9 cellular contexts compared by ENCODE assay signal in genomic region chr5:31664566-31664965, GRCh38. TPM values are rescaled to one million over a fixed set of nuclear protein-coding genes. Genes with fewer than 3 reads are reported as not detected.
DNase-seq lines count a peak whose midpoint lies in the region; ATAC-seq and TF ChIP-seq lines count a peak whose summit lies in the region.
"Had no signal": no experiment of that assay in that cellular context is flagged by ENCODE, and none has a peak within 500 bp of the region (broad histone marks: within the 10 kb centered on the region; RNA-seq: fewer than 3 reads in every experiment).

No MANE protein-coding gene starts in this region.

- H4K20me1 ChIP-seq in H9 (ENCODE audit: control insufficient read depth, insufficient read depth, insufficient read length) = no peaks in the 10 kb centered on the region

- DNase-seq in EL = peak; percentile 30
- DNase-seq in H9 = peak; percentile 88
- no peak for DNase-seq in RWPE2 (ENCODE audit: low spot score)
- DNase-seq in iris pigment epithelial cell (ENCODE audit: low read depth) = peak; percentile 6
- no peak for DNase-seq in activated naive CD4-positive, alpha-beta T cell (lab: John Stamatoyannopoulos, UW)
- DNase-seq in prostate gland (ENCODE audit: low spot score) = no peak
- no peak for DNase-seq in hippocampal formation (lab: John Stamatoyannopoulos, UW)
- DNase-seq: mucosa of descending colon had no signal

- H3K27me3 ChIP-seq in H9 (ENCODE audit: insufficient read depth, low read length) = no peaks in the 10 kb centered on the region
- peaks cover 17% of the 10 kb centered on the region for H3K27me3 ChIP-seq in RWPE2 (ENCODE audit: insufficient read depth, poor library complexity, severe bottlenecking)
- no peaks in the 10 kb centered on the region for H3K27me3 ChIP-seq in prostate gland (replicated peaks; ENCODE audit: insufficient read depth)

- ATAC-seq in RWPE2 (ENCODE audit: low read depth) = peak; percentile 48; the same call in 2 of the 3 replicates
- no peak for ATAC-seq in activated CD4-positive, CD25-positive, alpha-beta regulatory T cell treated with anti-CD3 and anti-CD28 coated beads, Interleukin-2, amount 50 U/mL, for 24 hours
- ATAC-seq: mucosa of descending colon had no signal

- peaks cover 0 to 2% (median 0%) of the 10 kb centered on the region in 3 experiments; a peak in 2 of 7 replicates for H3K36me3 Mint-ChIP-seq in H9 (ENCODE audit: insufficient read depth in 1 of 3, low read depth in 3 of 3)

- no peak overlapping the region for H3K18ac ChIP-seq in H9 (ENCODE audit: insufficient read length, low read depth, low read length)

- H3K9me3 ChIP-seq in H9 (ENCODE audit: control insufficient read depth, low read depth, low read length) (no peaks in the 10 kb centered on the region), RWPE2 (ENCODE audit: severe bottlenecking) (no peaks in the 10 kb centered on the region), prostate gland (no peaks in the 10 kb centered on the region)
- H3K9me3 ChIP-seq: mucosa of descending colon had no signal

- no peaks in the 10 kb centered on the region for H3K36me3 ChIP-seq in RWPE2 (ENCODE audit: low read depth)
- H3K36me3 ChIP-seq in prostate gland = no peaks in the 10 kb centered on the region

- no peak overlapping the region for H3K23ac ChIP-seq in H9 (ENCODE audit: insufficient read length, low read depth, low read length)

- H2BK12ac ChIP-seq in H9 (ENCODE audit: insufficient read length, low read depth, low read length) = no peak overlapping the region

- H3K23me2 ChIP-seq in H9 (ENCODE audit: insufficient read length, low read depth, low read length, poor library complexity, severe bottlenecking) = no peaks in the 10 kb centered on the region

- H3K27me3 Mint-ChIP-seq in H9 (ENCODE audit: low read depth) = peaks cover 1% of the 10 kb centered on the region

- H3K4me1 ChIP-seq in H9 (ENCODE audit: insufficient read depth, low read length) (no peaks in the 10 kb centered on the region), RWPE2 (ENCODE audit: insufficient read depth, poor library complexity, severe bottlenecking) (no peaks in the 10 kb centered on the region), prostate gland (replicated peaks) (no peaks in the 10 kb centered on the region)

- H2BK5ac ChIP-seq in H9 (ENCODE audit: insufficient read length, low read length) = no peak overlapping the region

- H4K8ac ChIP-seq in H9 (replicated peaks; ENCODE audit: insufficient read length, low read depth, low read length) = no peak overlapping the region

- H3K9me3 Mint-ChIP-seq in H9 = peaks cover 0 to 5% of the 10 kb centered on the region in 2 experiments; a peak in 2 of 5 replicates

- no peak overlapping the region for H3K14ac ChIP-seq in H9 (ENCODE audit: insufficient read depth, low read length)

- no peak overlapping the region for H2BK120ac ChIP-seq in H9 (ENCODE audit: low read depth, low read length, poor library complexity, severe bottlenecking)

- no peak overlapping the region for H2AK5ac ChIP-seq in H9 (ENCODE audit: insufficient read length, low read length)

- H3K4me3 ChIP-seq in RWPE2 (ENCODE audit: severe bottlenecking) (no peak overlapping the region), prostate gland (no peak overlapping the region)
- H3K4me3 ChIP-seq: mucosa of descending colon had no signal

- no peak overlapping the region for H3K27ac Mint-ChIP-seq in H9

- no peak overlapping the region for H3K4me3 Mint-ChIP-seq in H9

- H2BK20ac ChIP-seq in H9 (ENCODE audit: low read depth, low read length, poor library complexity, severe bottlenecking) = no peak overlapping the region

- no peak overlapping the region for H3K4me2 ChIP-seq in H9 (ENCODE audit: insufficient read depth, insufficient read length, low read length)

- no peak overlapping the region for H4K91ac ChIP-seq in H9 (ENCODE audit: insufficient read length, low read depth, low read length)

- no peaks in the 10 kb centered on the region for H3K79me2 ChIP-seq in H9 (ENCODE audit: insufficient read depth, low read length)

- no peaks in the 10 kb centered on the region for H3K79me1 ChIP-seq in H9 (ENCODE audit: insufficient read depth, low read depth, low read length, poor library complexity, severe bottlenecking)

- TF ChIP-seq CTCF in H9 (conservative IDR thresholded peaks at IDR 0.05) (peak; percentile 79), RWPE2 (IDR thresholded peaks at IDR 0.05; ENCODE audit: poor library complexity, severe bottlenecking) (peak; percentile 36), prostate gland (IDR thresholded peaks at IDR 0.05) (no peak)

- H3K9ac ChIP-seq in H9 (ENCODE audit: extremely low read depth, insufficient read length, low read length) = no peak overlapping the region

- no peak overlapping the region for H4K5ac ChIP-seq in H9 (ENCODE audit: insufficient read length, low read depth, low read length)

- no CpG with 5 or more reads among the region's 8 CpGs for WGBS in H9 (ENCODE audit: extremely low coverage, insufficient read length, low lambda C conversion rate)
- WGBS in prostate gland = 93% methylated on average over 8 of the region's 8 CpGs

- no peak overlapping the region for H3K56ac ChIP-seq in H9 (ENCODE audit: insufficient read length, low read depth, low read length)

- H3K27ac ChIP-seq in H9 (ENCODE audit: insufficient read length, low read depth, low read length) = no peak overlapping the region
- H3K27ac ChIP-seq in RWPE2 (ENCODE audit: poor library complexity, severe bottlenecking) = no peak overlapping the region
- H3K27ac ChIP-seq in prostate gland = no peak overlapping the region

- H3T11ph ChIP-seq in H9 (ENCODE audit: low read length) = no peak overlapping the region

- no peak overlapping the region for H3K4ac ChIP-seq in H9 (ENCODE audit: low read depth, low read length)

- no peak overlapping the region for H2AFZ ChIP-seq in H9 (ENCODE audit: low read length)

- peaks cover 10 to 12% of the 10 kb centered on the region in 2 experiments; a peak in 3 of 4 replicates for H3K4me1 Mint-ChIP-seq in H9

- intact Hi-C loops in prostate gland (cut with DNase I) = no loop called here

- TF ChIP-seq POLR2A in prostate gland (IDR thresholded peaks at IDR 0.05) = no peak

- no peak overlapping the region for H2BK15ac ChIP-seq in H9 (ENCODE audit: low read depth, low read length)

RNA-seq across cellular contexts. Expression of gene PDZD2, which starts 25.6 kb away (rescaled TPM):
- total RNA-seq in H9 (2021) (8.8 and 9.9 TPM in 2 replicates), prostate gland (10 to 100 TPM; 10.3 to 59.5 TPM)

Comparison
In these comparisons a context has a peak if more than half of its experiments do, and no peak if none do; other contexts are left out.
1. DNase-seq: peak in EL (single experiment), H9 (single experiment) and iris pigment epithelial cell (single experiment); none in RWPE2 (single experiment), activated naive CD4-positive, alpha-beta T cell (0 of 4), prostate gland (single experiment) and hippocampal formation (0 of 2).
2. CTCF ChIP-seq: peak in H9 (single experiment) and RWPE2 (single experiment); none in prostate gland (0 of 4).